Comparison of ENCODE assay signal across 10 cellular contexts in genomic region chr6:88380083-88380482, GRCh38.
DNase-seq lines count a peak whose midpoint lies in the region; TF ChIP-seq lines count a peak whose summit lies in the region.
"Had no signal": no experiment of that assay in that cellular context is flagged by ENCODE, and none has a peak within 500 bp of the region (broad histone marks: within the 10 kb centered on the region; RNA-seq: fewer than 3 reads in every experiment).

No MANE protein-coding gene starts in this region.

- H3K4me3 Mint-ChIP-seq in activated naive CD8-positive, alpha-beta T cell treated with anti-CD3 and anti-CD28 coated beads for 36 hours: no peak overlapping the region

- H3K4me1 Mint-ChIP-seq in activated naive CD8-positive, alpha-beta T cell treated with anti-CD3 and anti-CD28 coated beads for 36 hours: no peaks in the 10 kb centered on the region

- no peaks in the 10 kb centered on the region for H3K36me3 Mint-ChIP-seq in activated naive CD8-positive, alpha-beta T cell treated with anti-CD3 and anti-CD28 coated beads for 36 hours

- H3K27me3 Mint-ChIP-seq in activated naive CD8-positive, alpha-beta T cell treated with anti-CD3 and anti-CD28 coated beads for 36 hours: no peaks in the 10 kb centered on the region

- DNase-seq in AG10803 (ENCODE audit: low read depth) (peak; percentile 79), NOMO-1 treated with DMSO at 0.1 percent for 48 hours (lab: John Stamatoyannopoulos, UW; ENCODE audit: unreplicated experiment) (peak; percentile 61), dedifferentiated amniotic fluid mesenchymal stem cell (ENCODE audit: extremely low spot score) (peak; percentile 42), medulla oblongata (ENCODE audit: extremely low spot score) (peak; percentile 56), GF-D8 (lab: John Stamatoyannopoulos, UW) (no peak), NCI-H1105 treated with DMSO at 0.1 percent for 48 hours (lab: John Stamatoyannopoulos, UW) (no peak)
- no peak for DNase-seq in stimulated activated CD8-positive, alpha-beta memory T cell treated with anti-CD3 and anti-CD28 coated beads, Interleukin-4, amount 100 ng/mL, for 48 hours
- no peak for DNase-seq in activated naive CD8-positive, alpha-beta T cell treated with anti-CD3 and anti-CD28 coated beads for 36 hours
- DNase-seq: central memory CD4-positive, alpha-beta T cell; COR-L47 had no signal

- no peak for TF ChIP-seq CTCF in AG10803 (conservative IDR thresholded peaks at IDR 0.05; ENCODE audit: low read length)

- no peak overlapping the region for H3K4me3 ChIP-seq in AG10803 (ENCODE audit: low read length)

- H3K9me3 Mint-ChIP-seq in activated naive CD8-positive, alpha-beta T cell treated with anti-CD3 and anti-CD28 coated beads for 36 hours: no peaks in the 10 kb centered on the region

- no peak overlapping the region for H3K27ac Mint-ChIP-seq in activated naive CD8-positive, alpha-beta T cell treated with anti-CD3 and anti-CD28 coated beads for 36 hours

Comparison
In these comparisons a context has a peak if more than half of its experiments do, and no peak if none do; other contexts are left out.
1. DNase-seq: peak in AG10803 (single experiment), NOMO-1 treated with DMSO at 0.1 percent for 48 hours (single experiment), dedifferentiated amniotic fluid mesenchymal stem cell (single experiment) and medulla oblongata (single experiment); none in GF-D8 (single experiment), stimulated activated CD8-positive, alpha-beta memory T cell treated with anti-CD3 and anti-CD28 coated beads, Interleukin-4, amount 100 ng/mL, for 48 hours (single experiment), activated naive CD8-positive, alpha-beta T cell treated with anti-CD3 and anti-CD28 coated beads for 36 hours (single experiment) and NCI-H1105 treated with DMSO at 0.1 percent for 48 hours (single experiment).